10 cellular contexts compared by ENCODE assay signal in the genomic region with DNA sequence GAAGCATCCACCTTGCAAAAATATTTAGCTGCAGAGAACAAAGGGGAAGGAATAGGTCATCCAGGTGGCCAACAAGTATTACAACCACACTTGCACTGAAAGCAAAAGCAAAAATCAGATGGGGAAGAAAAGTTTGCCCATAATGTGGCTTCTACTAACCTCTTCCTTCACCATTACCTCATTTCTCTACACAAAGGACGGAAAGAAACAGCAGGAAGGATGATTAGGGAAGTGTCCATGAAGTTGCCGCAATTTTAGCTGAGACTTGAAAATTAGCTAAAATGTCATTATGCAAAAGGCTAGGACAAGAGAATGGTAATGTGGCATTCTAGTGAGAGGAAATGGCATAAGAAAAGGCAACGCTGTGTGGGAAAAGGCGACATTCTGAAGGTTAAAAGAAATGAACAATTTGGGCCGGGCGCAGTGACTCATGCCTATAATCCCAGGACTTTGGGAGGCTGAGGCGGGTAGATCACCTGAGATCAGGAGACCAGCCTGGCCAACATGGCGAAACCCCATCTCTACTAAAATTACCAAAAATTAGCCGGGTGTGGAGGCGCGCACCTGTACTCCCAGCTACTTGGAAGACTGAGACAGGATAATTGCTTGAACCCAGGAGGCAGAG. TPM values are rescaled to one million over a fixed set of nuclear protein-coding genes. Genes with fewer than 3 reads are reported as not detected.
DNase-seq lines count a peak whose midpoint lies in the region; ATAC-seq and TF ChIP-seq lines count a peak whose summit lies in the region.
"Had no signal": no experiment of that assay in that cellular context is flagged by ENCODE, and none has a peak within 500 bp of the region (broad histone marks: within the 10 kb centered on the region; RNA-seq: fewer than 3 reads in every experiment).

No MANE protein-coding gene starts in this region.

- peak; percentile 60 for ATAC-seq in GM19395 (IDR thresholded peaks at IDR 0.05; ENCODE audit: unreplicated experiment)
- peak in 1 of 4 experiments; percentile 56 for ATAC-seq in T-cell (replicated peaks in 1 of 4)
- ATAC-seq in HG03565 (IDR thresholded peaks at IDR 0.05; ENCODE audit: unreplicated experiment) = no peak
- ATAC-seq: esophagus mucosa, Panc1 had no signal

- no peak overlapping the region for H3K27ac ChIP-seq in BLaER1
- no peak overlapping the region for H3K27ac ChIP-seq in liver (ENCODE audit: low read depth in 1 of 2, low read length in 2 of 2)
- peak overlapping the region in 1 of 4 donors; percentile 42 for H3K27ac ChIP-seq in esophagus squamous epithelium

- TF ChIP-seq CTCF in liver (IDR thresholded peaks at IDR 0.05; ENCODE audit: low read depth, low read length, missing input control) = no peak
- TF ChIP-seq CTCF in esophagus squamous epithelium (IDR thresholded peaks at IDR 0.05) = no peak

- TF ChIP-seq RAD21 in liver (IDR thresholded peaks at IDR 0.05) = no peak

- 0 out of 2 replicates have a peak overlapping the region, but pooled peaks have one; percentile 10 for H3K4me2 ChIP-seq in BLaER1

- H3K36me3 ChIP-seq in BLaER1 = peaks cover 20% of the 10 kb centered on the region; the same call in 1 of the 2 replicates
- H3K36me3 ChIP-seq in liver (ENCODE audit: control insufficient read depth in 4 of 4, insufficient read depth in 3 of 4, low read depth in 1 of 4, low read length in 3 of 4) = no peaks in the 10 kb centered on the region
- H3K36me3 ChIP-seq in esophagus squamous epithelium = no peaks in the 10 kb centered on the region

- H3K27me3 ChIP-seq in BLaER1 (no peaks in the 10 kb centered on the region), liver (ENCODE audit: control insufficient read depth in 4 of 4, insufficient read depth in 4 of 4, low read length in 3 of 4) (no peaks in the 10 kb centered on the region), esophagus squamous epithelium (no peaks in the 10 kb centered on the region)

- H3K4me3 ChIP-seq in BLaER1 (no peak overlapping the region), liver (ENCODE audit: low read depth in 1 of 3, low read length in 3 of 3) (no peak overlapping the region), esophagus squamous epithelium (no peak overlapping the region)

- peaks cover 50% of the 10 kb centered on the region for H3K4me1 ChIP-seq in BLaER1
- H3K4me1 ChIP-seq in liver (ENCODE audit: control insufficient read depth in 4 of 4, insufficient read depth in 4 of 4, low read length in 3 of 4) = peaks cover 12 to 30% (median 17%) of the 10 kb centered on the region in 4 donors
- peaks cover 4 to 98% (median 53%) of the 10 kb centered on the region in 3 donors for H3K4me1 ChIP-seq in esophagus squamous epithelium

- H3K27me3 Mint-ChIP-seq in T-cell = no peaks in the 10 kb centered on the region

- H3K9me3 ChIP-seq in BLaER1 = no peaks in the 10 kb centered on the region
- H3K9me3 ChIP-seq in liver (ENCODE audit: control insufficient read depth in 4 of 4, low read length in 3 of 4) = no peaks in the 10 kb centered on the region
- no peaks in the 10 kb centered on the region for H3K9me3 ChIP-seq in esophagus squamous epithelium

- WGBS in liver = 88% methylated on average over 11 of the region's 11 CpGs
- WGBS in esophagus squamous epithelium, 2 donors = 51 to 71% methylated on average over 9 to 11 of the region's 11 CpGs

- H4K20me1 ChIP-seq in BLaER1 = peaks cover 100% of the 10 kb centered on the region

- CTCF ChIA-PET in T-cell (lab: Charles Lee) = interaction anchor here (0.6 to 3.3 kb wide), 6 partner anchors 14 to 116 kb away, joined by 3 to 14 read pairs (median 5); a partner anchor contains a TSS

- DNase-seq in T-cell (no peak), NCI-H1417 (lab: John Stamatoyannopoulos, UW) (no peak), esophagus squamous epithelium (lab: John Stamatoyannopoulos, UW) (no peak), occipital lobe (lab: John Stamatoyannopoulos, UW) (no peak)

- peaks cover 91 to 95% (median 94%) of the 10 kb centered on the region in 3 donors for H3K4me1 Mint-ChIP-seq in T-cell

- H3K9ac ChIP-seq in BLaER1 = no peak overlapping the region
- H3K9ac ChIP-seq in liver (ENCODE audit: low read depth in 1 of 2, low read length in 2 of 2) = no peak overlapping the region

- H3K36me3 Mint-ChIP-seq in T-cell = peaks cover 10% of the 10 kb centered on the region

- POLR2A ChIA-PET in T-cell (lab: Charles Lee) = no interaction called here

- intact Hi-C loops in esophagus squamous epithelium (cut with DNase I) = no loop called here

- TF ChIP-seq POLR2A in esophagus squamous epithelium (IDR thresholded peaks at IDR 0.05) = no peak

- H3K9me3 Mint-ChIP-seq in T-cell = no peaks in the 10 kb centered on the region

- peak overlapping the region; percentile 48 to 73 for H3K27ac Mint-ChIP-seq in T-cell

- peak overlapping the region; percentile 38 to 71 (median 45) for H3K4me3 Mint-ChIP-seq in T-cell

TF ChIP-seq in liver, 16 proteins besides CTCF, POLR2A, EP300 and RAD21:
- no peak for TF ChIP-seq FOXA1 (IDR thresholded peaks at IDR 0.05)
- TF ChIP-seq, protein P1, sequence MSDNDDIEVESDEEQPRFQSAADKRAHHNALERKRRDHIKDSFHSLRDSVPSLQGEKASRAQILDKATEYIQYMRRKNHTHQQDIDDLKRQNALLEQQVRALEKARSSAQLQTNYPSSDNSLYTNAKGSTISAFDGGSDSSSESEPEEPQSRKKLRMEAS (IDR thresholded peaks at IDR 0.05) = peak; percentile 34

RNA-seq across cellular contexts. Expression of a gene that starts 13.7 kb away (rescaled TPM):
- total RNA-seq in T-cell (100 to 1,000 TPM; 113 to 301 (median 160) TPM), liver (10 to 100 TPM; 37.5 to 86.3 TPM), esophagus squamous epithelium (10 to 100 TPM; 31.0 to 79.0 (median 51.8) TPM), occipital lobe (116 TPM)
- 10 to 100 TPM in 1 of 2 donors, 1 to 10 TPM in 1; 5.5 to 10.5 TPM for polyA plus RNA-seq in liver
